In the genomic region with DNA sequence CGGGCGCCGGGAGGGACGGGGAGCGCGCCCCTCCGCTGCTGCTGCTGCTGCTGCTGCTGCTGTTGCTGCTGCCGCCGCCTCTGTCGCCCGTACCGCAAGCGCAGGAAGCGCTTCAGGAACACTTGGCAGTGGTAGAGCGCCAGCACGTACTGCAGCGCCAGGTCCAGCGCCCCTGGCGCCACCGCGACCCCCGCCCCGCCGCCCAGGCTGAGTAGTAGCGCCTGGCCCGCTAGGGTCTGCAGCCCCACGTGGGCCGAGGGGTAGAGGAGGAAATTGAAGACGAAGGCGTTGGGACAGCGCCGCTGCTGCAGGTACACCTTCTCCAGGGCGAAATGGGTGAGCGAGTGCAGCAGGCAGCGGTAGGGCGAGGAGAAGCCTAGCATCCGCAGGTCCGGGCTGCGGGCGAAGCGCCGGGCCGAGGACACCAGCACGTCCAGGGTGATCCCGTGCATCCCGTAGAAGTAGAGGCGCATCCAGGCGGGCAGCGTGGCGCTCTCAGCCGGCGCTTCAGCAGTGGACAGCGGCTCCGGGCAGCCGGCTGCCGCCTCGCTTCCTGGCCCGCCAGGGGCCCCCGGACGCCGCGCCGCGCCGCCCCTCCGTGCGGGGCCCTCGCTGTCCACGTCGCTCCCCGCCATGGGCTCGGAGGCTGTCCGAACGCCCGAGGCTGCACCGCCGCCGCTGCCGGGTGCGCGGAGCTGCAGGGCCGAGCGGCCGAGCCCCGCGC, we compare ENCODE assay signal across 8 cellular contexts. TPM values are rescaled to one million over a fixed set of nuclear protein-coding genes. Genes with fewer than 3 reads are reported as not detected.
A peak's percentile ranks its signal among the peaks of the same experiment; 100 is the strongest.
DNase-seq lines count a peak whose midpoint lies in the region; ATAC-seq and TF ChIP-seq lines count a peak whose summit lies in the region.

A gene (minus strand): TSS at position 699 of the 724 bp plus-strand sequence. CDS start 64 bp downstream, at position 635.

- ATAC-seq in left colon = peak; percentile 69
- peak; percentile 21 to 31 for ATAC-seq in stimulated activated naive B cell treated with anti-CD40 and anti-IgM and Interleukin-4, amounts not matched to agents 10 μg/mL and 1 μg/mL and 100 μg/mL, for 72 hours (replicated peaks)
- no peak for ATAC-seq in HG02981 (IDR thresholded peaks at IDR 0.05; ENCODE audit: unreplicated experiment)
- no peak for ATAC-seq in GM18519 (IDR thresholded peaks at IDR 0.05; ENCODE audit: low FRiP score, unreplicated experiment)

- no peaks in the 10 kb centered on the region for H3K36me3 Mint-ChIP-seq in chondrocyte (ENCODE audit: low read depth)
- H3K36me3 Mint-ChIP-seq in stimulated activated naive B cell treated with anti-CD40 and anti-IgM and Interleukin-4, amounts not matched to agents 10 μg/mL and 1 μg/mL and 100 μg/mL, for 72 hours = no peaks in the 10 kb centered on the region

- peaks cover 50% of the 10 kb centered on the region for H3K27me3 Mint-ChIP-seq in chondrocyte (ENCODE audit: low read depth)
- H3K27me3 Mint-ChIP-seq in stimulated activated naive B cell treated with anti-CD40 and anti-IgM and Interleukin-4, amounts not matched to agents 10 μg/mL and 1 μg/mL and 100 μg/mL, for 72 hours = peaks cover 35 to 52% of the 10 kb centered on the region in 2 donors

- intact Hi-C loops in left colon (cut with DNase I, micrococcal nuclease) = no loop called here

- no peak within 1 kb of the TSS for H3K27ac Mint-ChIP-seq in chondrocyte (ENCODE audit: unreplicated experiment)
- H3K27ac Mint-ChIP-seq in stimulated activated naive B cell treated with anti-CD40 and anti-IgM and Interleukin-4, amounts not matched to agents 10 μg/mL and 1 μg/mL and 100 μg/mL, for 72 hours = no peak within 1 kb of the TSS

- no peak for TF ChIP-seq CTCF in chondrocyte (IDR thresholded peaks at IDR 0.05)

- peak within 1 kb of the TSS; percentile 69 for H3K4me3 Mint-ChIP-seq in chondrocyte (ENCODE audit: unreplicated experiment)
- peak within 1 kb of the TSS; percentile 64 to 76 for H3K4me3 Mint-ChIP-seq in stimulated activated naive B cell treated with anti-CD40 and anti-IgM and Interleukin-4, amounts not matched to agents 10 μg/mL and 1 μg/mL and 100 μg/mL, for 72 hours

- no peaks in the 10 kb centered on the region for H3K9me3 Mint-ChIP-seq in chondrocyte (ENCODE audit: low read depth)
- H3K9me3 Mint-ChIP-seq in stimulated activated naive B cell treated with anti-CD40 and anti-IgM and Interleukin-4, amounts not matched to agents 10 μg/mL and 1 μg/mL and 100 μg/mL, for 72 hours = no peaks in the 10 kb centered on the region

- DNase-seq in D341Med (ENCODE audit: low spot score) = peak; percentile 76
- peak; percentile 12 for DNase-seq in H4 (ENCODE audit: low spot score)
- DNase-seq in NCI-H82 (lab: John Stamatoyannopoulos, UW) = peak; percentile 81
- DNase-seq in chondrocyte (ENCODE audit: low spot score) = peak; percentile 87
- peak in 1 of 2 donors; percentile 45 for DNase-seq in left colon
- DNase-seq in stimulated activated naive B cell treated with anti-CD40 and anti-IgM and Interleukin-4, amounts not matched to agents 10 μg/mL and 1 μg/mL and 100 μg/mL, for 72 hours = no peak

- peaks cover 11% of the 10 kb centered on the region for H3K4me1 Mint-ChIP-seq in chondrocyte (ENCODE audit: low read depth)
- peaks cover 8 to 10% of the 10 kb centered on the region in 2 donors for H3K4me1 Mint-ChIP-seq in stimulated activated naive B cell treated with anti-CD40 and anti-IgM and Interleukin-4, amounts not matched to agents 10 μg/mL and 1 μg/mL and 100 μg/mL, for 72 hours

RNA-seq across cellular contexts. Expression of the gene that starts here (rescaled TPM):
- not detected in 2 replicates for total RNA-seq in H4 (2014; rRNA removed; shearing (Covaris generic))
- total RNA-seq in chondrocyte (not detected in 3 replicates), left colon (under 1 TPM in 1 of 2 donors, not detected in 1; 0.11 TPM)

Comparison
In these comparisons a context has a peak if more than half of its experiments do, and no peak if none do; other contexts are left out.
1. Peak in DNase-seq in H4; RNA of the gene not detected or under 1 TPM.
2. Peak in DNase-seq in chondrocyte; RNA of the gene not detected or under 1 TPM.
3. Peak in ATAC-seq in left colon; RNA of the gene not detected or under 1 TPM.
4. ATAC-seq: peak in stimulated activated naive B cell treated with anti-CD40 and anti-IgM and Interleukin-4, amounts not matched to agents 10 μg/mL and 1 μg/mL and 100 μg/mL, for 72 hours (2 of 2); none in HG02981 (single experiment) and GM18519 (single experiment).